19 cellular contexts compared by ENCODE assay signal in the genomic region with DNA sequence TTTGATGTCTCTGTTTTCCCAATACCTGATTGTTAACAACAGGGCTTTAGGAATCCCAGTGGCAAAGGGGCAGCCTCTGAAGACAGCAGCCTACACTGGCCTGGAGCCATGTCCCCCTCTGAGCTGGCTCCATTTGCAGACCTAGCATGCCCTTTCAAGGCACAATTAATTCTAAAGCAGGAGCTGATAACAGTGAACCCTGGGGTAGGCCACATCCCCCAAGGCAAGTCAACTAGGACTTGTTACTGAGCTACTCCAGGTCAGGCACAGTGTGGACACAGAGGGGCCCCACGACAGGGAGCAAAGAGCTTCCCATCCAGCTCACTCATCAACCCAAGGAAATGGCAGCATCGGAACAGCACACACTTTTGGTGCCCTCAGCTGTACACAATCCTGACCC. TPM values are rescaled to one million over a fixed set of nuclear protein-coding genes. Genes with fewer than 3 reads are reported as not detected.
DNase-seq lines count a peak whose midpoint lies in the region; ATAC-seq, FAIRE-seq and TF ChIP-seq lines count a peak whose summit lies in the region.
"Had no signal": no experiment of that assay in that cellular context is flagged by ENCODE, and none has a peak within 500 bp of the region (broad histone marks: within the 10 kb centered on the region; RNA-seq: fewer than 3 reads in every experiment).

No MANE protein-coding gene starts in this region.

- no peak overlapping the region for H2BK120ac ChIP-seq in neuronal stem cell (ENCODE audit: low read depth, low read length)

- no peak overlapping the region for H4K91ac ChIP-seq in neuronal stem cell (ENCODE audit: low read depth, low read length, poor library complexity)

- H3K18ac ChIP-seq in neuronal stem cell (ENCODE audit: low read length), result no peak overlapping the region

- TF ChIP-seq POLR2A in HepG2 (IDR thresholded peaks at IDR 0.05; ENCODE audit: insufficient read depth in 1 of 2, low read depth in 2 of 2, low read length in 2 of 2), result no peak

- no peak overlapping the region for H3K4me3 ChIP-seq in BE2C (ENCODE audit: low read depth, low read length)
- no peak overlapping the region for H3K4me3 ChIP-seq in HepG2 (replicated peaks in 1 of 3; ENCODE audit: insufficient read depth in 1 of 3, low read depth in 2 of 3, low read length in 3 of 3)
- H3K4me3 ChIP-seq in neuronal stem cell (ENCODE audit: low read length in 2 of 2), result no peak overlapping the region
- H3K4me3 ChIP-seq in colonic mucosa, result no peak overlapping the region
- H3K4me3 ChIP-seq: A549; BLaER1 treated with 17β-estradiol and CSF1 and Interleukin-3, amounts not matched to agents 10 nM and 100 nM; GM23338; SJCRH30 had no signal

- H3K27me3 ChIP-seq in BE2C (no peaks in the 10 kb centered on the region), HepG2 (ENCODE audit: control insufficient read depth in 1 of 2, insufficient read depth in 2 of 2, low read length in 2 of 2) (no peaks in the 10 kb centered on the region), neuronal stem cell (ENCODE audit: control insufficient read depth in 3 of 3, insufficient read depth in 3 of 3, low read depth in 1 of 3, low read length in 3 of 3) (no peaks in the 10 kb centered on the region), colonic mucosa (no peaks in the 10 kb centered on the region)
- H3K27me3 ChIP-seq: BLaER1 treated with 17β-estradiol and CSF1 and Interleukin-3, amounts not matched to agents 10 nM and 100 nM; SJCRH30 had no signal

- TF ChIP-seq EP300 in HepG2 (IDR thresholded peaks at IDR 0.05; ENCODE audit: low read depth in 2 of 2, low read length in 2 of 2), result no peak
- TF ChIP-seq EP300 in HepG2 (CRISPR knock-in tag; IDR thresholded peaks at IDR 0.05; ENCODE audit: borderline replicate concordance), result no peak

- no peak overlapping the region for H3K4me2 ChIP-seq in HepG2 (ENCODE audit: low read depth, low read length)
- H3K4me2 ChIP-seq in neuronal stem cell (ENCODE audit: insufficient read depth, low read length, poor library complexity, severe bottlenecking), result no peak overlapping the region
- H3K4me2 ChIP-seq: A549; BLaER1 treated with 17β-estradiol and CSF1 and Interleukin-3, amounts not matched to agents 10 nM and 100 nM; GM23338 had no signal

- H3K23ac ChIP-seq in neuronal stem cell (ENCODE audit: low read depth, low read length, poor library complexity), result no peak overlapping the region

- no peak overlapping the region for H2BK5ac ChIP-seq in neuronal stem cell (ENCODE audit: low read length)

- no peaks in the 10 kb centered on the region for H4K20me1 ChIP-seq in HepG2 (ENCODE audit: insufficient read depth, low read length)
- H4K20me1 ChIP-seq: BLaER1 treated with 17β-estradiol and CSF1 and Interleukin-3, amounts not matched to agents 10 nM and 100 nM had no signal

- in situ Hi-C loops in HepG2 (cut with HindIII; ENCODE audit: extremely low pct_ligation_motif_present, low pct_unique_long_range_greater_than_20kb), result loop anchor here (10.0 kb wide), 2 partner anchors 98 to 208 kb away; no protein-coding TSS in a partner anchor

- H3K36me3 ChIP-seq in BE2C (no peaks in the 10 kb centered on the region; the same call in 1 of the 2 replicates), HepG2 (replicated peaks in 1 of 2; ENCODE audit: control insufficient read depth in 1 of 2, insufficient read depth in 2 of 2, low read length in 2 of 2) (no peaks in the 10 kb centered on the region), neuronal stem cell (replicated peaks in 1 of 2; ENCODE audit: control insufficient read depth in 2 of 2, insufficient read depth in 2 of 2, low read length in 2 of 2) (peaks cover 0 to 86% of the 10 kb centered on the region in 2 donors), colonic mucosa (no peaks in the 10 kb centered on the region)
- H3K36me3 ChIP-seq: BLaER1 treated with 17β-estradiol and CSF1 and Interleukin-3, amounts not matched to agents 10 nM and 100 nM had no signal

- H3K27ac ChIP-seq in HepG2 (ENCODE audit: extremely low read length, insufficient read depth, low read length), result no peak overlapping the region
- no peak overlapping the region for H3K27ac ChIP-seq in neuronal stem cell (replicated peaks; ENCODE audit: low read length)
- H3K27ac ChIP-seq in colonic mucosa, result no peak overlapping the region
- H3K27ac ChIP-seq: A549; BLaER1 treated with 17β-estradiol and CSF1 and Interleukin-3, amounts not matched to agents 10 nM and 100 nM; SJCRH30 had no signal

- CTCF ChIA-PET in HepG2 (lab: Yijun Ruan, JAX; ENCODE audit: low intra/inter-chr PET ratio, low total read pairs), result no interaction called here

- no peak for TF ChIP-seq RAD21 in HepG2 (CRISPR knock-in tag; IDR thresholded peaks at IDR 0.05)

- no peak overlapping the region for H2BK12ac ChIP-seq in neuronal stem cell (ENCODE audit: low read length)

- no peak overlapping the region for H2BK15ac ChIP-seq in neuronal stem cell (ENCODE audit: low read length)

- H2AFZ ChIP-seq in HepG2 (ENCODE audit: low read length), result no peak overlapping the region
- H2AFZ ChIP-seq in neuronal stem cell (ENCODE audit: low read length), result no peak overlapping the region
- H2AFZ ChIP-seq: GM23338 had no signal

- no peaks in the 10 kb centered on the region for H3K9me3 ChIP-seq in BE2C
- H3K9me3 ChIP-seq in HepG2 (ENCODE audit: low read length), result no peaks in the 10 kb centered on the region
- H3K9me3 ChIP-seq in neuronal stem cell (replicated peaks in 1 of 2; ENCODE audit: control insufficient read depth in 2 of 2, insufficient read depth in 1 of 2, low read depth in 1 of 2, low read length in 2 of 2), result peaks cover 0 to 29% of the 10 kb centered on the region in 2 donors
- H3K9me3 ChIP-seq in colonic mucosa, result no peaks in the 10 kb centered on the region
- H3K9me3 ChIP-seq: A549, SJCRH30 had no signal

- peak; percentile 59 for ATAC-seq in HepG2
- ATAC-seq in GM18519 (IDR thresholded peaks at IDR 0.05; ENCODE audit: low FRiP score, unreplicated experiment), result no peak
- ATAC-seq: A549; CD8-positive, alpha-beta T cell; GM23338; Panc1 had no signal

- no peak overlapping the region for H4K8ac ChIP-seq in neuronal stem cell (ENCODE audit: low read depth, low read length)

- H3K79me2 ChIP-seq in HepG2 (ENCODE audit: insufficient read depth, low read length), result no peaks in the 10 kb centered on the region

- H3K14ac ChIP-seq in neuronal stem cell (ENCODE audit: low read length), result no peak overlapping the region

- peak; percentile 61 for DNase-seq in BE2C
- peak; percentile 40 for DNase-seq in NCI-H146 treated with DMSO at 0.1 percent for 48 hours (lab: John Stamatoyannopoulos, UW; ENCODE audit: unreplicated experiment)
- no peak for DNase-seq in HepG2 (ENCODE audit: low spot score)
- no peak for DNase-seq in neuronal stem cell (ENCODE audit: low spot score)
- no peak for DNase-seq in NK-92 treated with Interleukin-12 subunit alpha and Interleukin-12 subunit beta, amount 100 ng/mL, for 24 hours (lab: John Stamatoyannopoulos, UW)
- no peak for DNase-seq in colonic mucosa
- DNase-seq: Calu3; CD8-positive, alpha-beta T cell; EL; NCI-H187 treated with DMSO at 0.1 percent for 48 hours; NCI-H2227 treated with DMSO at 0.1 percent for 48 hours; NCI-H524 had no signal

- 0% methylated on average over 1 of the region's 2 CpGs for WGBS in HepG2 (ENCODE audit: low lambda C conversion rate)
- WGBS in neuronal stem cell (ENCODE audit: extremely low coverage in 2 of 2, insufficient read length in 2 of 2, insufficient replicate concordance in 1 of 2), 2 donors, result no CpG with 5 or more reads among the region's 2 CpGs

- no peak overlapping the region for H3K9ac ChIP-seq in HepG2 (ENCODE audit: insufficient read depth, low read depth, low read length)
- peak overlapping the region; percentile 17 for H3K9ac ChIP-seq in neuronal stem cell (ENCODE audit: low read depth, low read length, poor library complexity)
- no peak overlapping the region for H3K9ac ChIP-seq in colonic mucosa (ENCODE audit: low read depth in 2 of 2, low read length in 2 of 2)
- H3K9ac ChIP-seq: BLaER1 treated with 17β-estradiol and CSF1 and Interleukin-3, amounts not matched to agents 10 nM and 100 nM had no signal

- POLR2A ChIA-PET in HepG2 (lab: Yijun Ruan, JAX), result no interaction called here

- peak overlapping the region; percentile 11 for H2AK5ac ChIP-seq in neuronal stem cell (ENCODE audit: low read depth, low read length)

- TF ChIP-seq CTCF in BE2C (IDR thresholded peaks at IDR 0.05; ENCODE audit: low read depth, low read length) (no peak), HepG2 (CRISPR knock-in tag; IDR thresholded peaks at IDR 0.05) (no peak), colonic mucosa (IDR thresholded peaks at IDR 0.05) (no peak)

- FAIRE-seq in HepG2 (lab: Jason Lieb, UNC), result no peak
- FAIRE-seq: A549, GM12891 had no signal

- H3K79me1 ChIP-seq in neuronal stem cell (ENCODE audit: low read depth, low read length), result peaks cover 2% of the 10 kb centered on the region

- peaks cover 12% of the 10 kb centered on the region for H3K4me1 ChIP-seq in BE2C
- H3K4me1 ChIP-seq in HepG2 (ENCODE audit: insufficient read depth, low read length), result 0 out of 2 replicates have a peak, but pooled peaks cover 8% of the 10 kb centered on the region
- peaks cover 19 to 21% of the 10 kb centered on the region in 2 donors for H3K4me1 ChIP-seq in neuronal stem cell (ENCODE audit: control insufficient read depth in 2 of 2, insufficient read depth in 1 of 2, low read depth in 1 of 2, low read length in 2 of 2)
- H3K4me1 ChIP-seq in colonic mucosa, result no peaks in the 10 kb centered on the region
- H3K4me1 ChIP-seq: A549 had no signal

- intact Hi-C loops in HepG2 (cut with micrococcal nuclease; ENCODE audit: unreplicated experiment) (no loop called here), colonic mucosa (cut with DNase I) (loop anchor here (5.0 kb wide), 1 partner anchor 86 kb away; no protein-coding TSS in a partner anchor)

- no peak overlapping the region for H3K4ac ChIP-seq in neuronal stem cell (ENCODE audit: low read length)

- BruUV-seq in HepG2 (replicated peaks; lab: Mats Ljungman, UMichigan), result no TSS peak

RNA-seq across cellular contexts. Expression of a gene that starts 51.9 kb away (rescaled TPM):
- 14.1 TPM for polyA plus RNA-seq in BE2C (2012; ENCODE audit: insufficient read depth, insufficient read length, low read depth)
- not detected in 2 replicates for total RNA-seq in HepG2 (2016; rRNA removed; fragmentation: Illumina TruSeq; extraction: Trizol)
- not detected in 2 replicates for total RNA-seq in HepG2 (2016; cell fraction: cytosol; rRNA removed; fragmentation: Illumina TruSeq; extraction: Trizol; ENCODE audit: low read depth)
- not detected in 2 replicates for total RNA-seq in HepG2 (2016; cell fraction: insoluble cytoplasmic fraction; rRNA removed; fragmentation: Illumina TruSeq; extraction: Trizol)
- not detected in 2 replicates for total RNA-seq in HepG2 (2016; cell fraction: membrane; rRNA removed; fragmentation: Illumina TruSeq; extraction: Trizol)
- total RNA-seq in HepG2 (2016; cell fraction: nucleus; rRNA removed; fragmentation: Illumina TruSeq; extraction: Trizol), result not detected in 2 replicates
- polyA plus RNA-seq in HepG2 (2011; rRNA removed), result not detected in 2 replicates
- not detected in 2 replicates for polyA plus RNA-seq in HepG2 (2011; cell fraction: cytosol; rRNA removed)
- not detected in 2 replicates for polyA plus RNA-seq in HepG2 (2011; cell fraction: nucleus; rRNA removed)
- polyA plus RNA-seq in HepG2 (2012), result not detected in 2 replicates
- not detected in 2 replicates for polyA plus RNA-seq in HepG2 (2016; cell fraction: cytosol; fragmentation: Illumina TruSeq; extraction: Trizol; ENCODE audit: low read depth)
- not detected in 2 replicates for polyA plus RNA-seq in HepG2 (2016; cell fraction: insoluble cytoplasmic fraction; fragmentation: Illumina TruSeq; extraction: Trizol; ENCODE audit: low read depth)
- not detected in 2 replicates for polyA plus RNA-seq in HepG2 (2016; cell fraction: membrane; fragmentation: Illumina TruSeq; extraction: Trizol; ENCODE audit: low read depth)
- not detected in 2 replicates for polyA plus RNA-seq in HepG2 (2016; cell fraction: nucleus; fragmentation: Illumina TruSeq; extraction: Trizol; ENCODE audit: insufficient read depth, low read depth)
- polyA minus RNA-seq in HepG2 (2011; rRNA and poly(A)+ RNA removed; ENCODE audit: low replicate concordance), result not detected in 2 replicates
- polyA minus RNA-seq in HepG2 (2011; cell fraction: cytosol; rRNA and poly(A)+ RNA removed), result not detected in 2 replicates
- polyA minus RNA-seq in HepG2 (2011; cell fraction: nucleus; rRNA and poly(A)+ RNA removed), result not detected in 2 replicates
- polyA plus RNA-seq in neuronal stem cell (2013, experiment 1 of 2), result 19.8 TPM
- 19.2 TPM for polyA plus RNA-seq in neuronal stem cell (2013, experiment 2 of 2)
- not detected for total RNA-seq in colonic mucosa
- total RNA-seq: Calu3; CD8-positive, alpha-beta T cell had no signal

Comparison
In these comparisons a context has a peak if more than half of its experiments do, and no peak if none do; other contexts are left out.
1. DNase-seq: peak in BE2C (single experiment) and NCI-H146 treated with DMSO at 0.1 percent for 48 hours (single experiment); none in HepG2 (single experiment), neuronal stem cell (single experiment), NK-92 treated with Interleukin-12 subunit alpha and Interleukin-12 subunit beta, amount 100 ng/mL, for 24 hours (single experiment) and colonic mucosa (single experiment).